ENCODE assay signal across 7 cellular contexts in genomic region chr17:27651411-27652345, GRCh38. TPM values are rescaled to one million over a fixed set of nuclear protein-coding genes. Genes with fewer than 3 reads are reported as not detected.
DNase-seq lines count a peak whose midpoint lies in the region; ATAC-seq and TF ChIP-seq lines count a peak whose summit lies in the region.

No MANE protein-coding gene starts in this region.

- H3K27ac ChIP-seq in neural progenitor cell (no peak overlapping the region), testis (no peak overlapping the region)

- TF ChIP-seq CTCF in GM12865 (IDR thresholded peaks at IDR 0.05; ENCODE audit: insufficient read depth, low read depth, low read length, missing control alignments) (peak; percentile 68), neural progenitor cell (IDR thresholded peaks at IDR 0.05) (peak; percentile 96), testis (IDR thresholded peaks at IDR 0.05) (peak; percentile 90 to 98 (median 97))

- H3K27me3 ChIP-seq in neural progenitor cell (no peaks in the 10 kb centered on the region), testis (no peaks in the 10 kb centered on the region)

- H3K79me2 ChIP-seq in neural progenitor cell (ENCODE audit: low read depth): no peaks in the 10 kb centered on the region

- H3K4me3 ChIP-seq in GM12865 (ENCODE audit: low read depth, low read length): no peak overlapping the region
- no peak overlapping the region for H3K4me3 ChIP-seq in neural progenitor cell
- no peak overlapping the region for H3K4me3 ChIP-seq in testis

- H3K4me1 ChIP-seq in neural progenitor cell (no peaks in the 10 kb centered on the region), testis (no peaks in the 10 kb centered on the region)

- intact Hi-C loops in testis (cut with DNase I; ENCODE audit: low total_unique reads): loop anchor here (2.0 kb wide), 1 partner anchor 45 kb away; no protein-coding TSS in a partner anchor

- no peaks in the 10 kb centered on the region for H3K9me3 ChIP-seq in neural progenitor cell (ENCODE audit: low read depth)
- H3K9me3 ChIP-seq in testis: no peaks in the 10 kb centered on the region

- no peaks in the 10 kb centered on the region for H3K36me3 Mint-ChIP-seq in neural progenitor cell

- H3K27ac Mint-ChIP-seq in neural progenitor cell: no peak overlapping the region

- no peak overlapping the region for H3K9ac ChIP-seq in neural progenitor cell

- 50 to 57% methylated on average over 12 to 16 of the region's 16 CpGs for WGBS in testis, 2 donors

- TF ChIP-seq POLR2A in erythroblast (IDR thresholded peaks at IDR 0.05; ENCODE audit: low read length) (no peak), testis (IDR thresholded peaks at IDR 0.05) (no peak)

- no peak overlapping the region for H3K4me2 ChIP-seq in neural progenitor cell

- no peaks in the 10 kb centered on the region for H3K9me3 Mint-ChIP-seq in neural progenitor cell

- H3K27me3 Mint-ChIP-seq in neural progenitor cell (ENCODE audit: insufficient read depth, low read depth): peaks cover 8% of the 10 kb centered on the region

- no peaks in the 10 kb centered on the region for H4K20me1 ChIP-seq in neural progenitor cell (ENCODE audit: low read depth)

- peaks cover 7% of the 10 kb centered on the region for H3K4me1 Mint-ChIP-seq in neural progenitor cell

- H3K4me3 Mint-ChIP-seq in neural progenitor cell: no peak overlapping the region

- no peaks in the 10 kb centered on the region for H3F3A ChIP-seq in neural progenitor cell (ENCODE audit: low read depth)

- no peaks in the 10 kb centered on the region for H3K36me3 ChIP-seq in neural progenitor cell
- H3K36me3 ChIP-seq in testis (ENCODE audit: low read depth, missing control alignments): no peaks in the 10 kb centered on the region

- H2AFZ ChIP-seq in neural progenitor cell (replicated peaks): no peak overlapping the region

- no peak for ATAC-seq in HG03439 (IDR thresholded peaks at IDR 0.05; ENCODE audit: unreplicated experiment)

- DNase-seq in GM12865 (ENCODE audit: low read depth) (peak; percentile 65), NCI-H524 (lab: John Stamatoyannopoulos, UW) (peak; percentile 72 to 89), erythroblast (lab: John Stamatoyannopoulos, UW) (peak; percentile 78 to 87), neural progenitor cell (ENCODE audit: low spot score) (peak; percentile 60), testis (peak; percentile 79)
- DNase-seq in activated CD8-positive, alpha-beta memory T cell treated with anti-CD3 and anti-CD28 coated beads, Interleukin-2, amount 50 U/mL, for 48 hours: peak; percentile 88

RNA-seq across cellular contexts. Expression of gene LGALS9, which starts 20.7 kb away (rescaled TPM):
- total RNA-seq in neural progenitor cell (ENCODE audit: low replicate concordance) (0.37 and 0.54 TPM in 2 replicates), testis (1 to 10 TPM; 7.2 to 7.4 TPM)
- 27.5 TPM for polyA plus RNA-seq in testis (ENCODE audit: insufficient read depth, low read depth, low replicate concordance)
